ENCODE assay signal across 1 cellular context in genomic region chr3:14122301-14122700, GRCh38.
TF ChIP-seq lines count a peak whose summit lies in the region.

No MANE protein-coding gene starts in this region.

TF ChIP-seq in K562, 482 proteins besides CTCF, POLR2A, EP300 and RAD21:
- no peak for TF ChIP-seq TEAD1 (CRISPR knock-in tag; IDR thresholded peaks at IDR 0.05)
- TF ChIP-seq HDGF (IDR thresholded peaks at IDR 0.05) = no peak
- TF ChIP-seq RBM34 (IDR thresholded peaks at IDR 0.05; ENCODE audit: borderline replicate concordance, insufficient read depth, low read length) = no peak
- no peak for TF ChIP-seq CC2D1A (IDR thresholded peaks at IDR 0.05)
- TF ChIP-seq ZNF77 (CRISPR knock-in tag; IDR thresholded peaks at IDR 0.05) = no peak
- no peak for TF ChIP-seq ZBTB33 (CRISPR knock-in tag; IDR thresholded peaks at IDR 0.05)
- TF ChIP-seq HNRNPH1 (optimal IDR thresholded peaks at IDR 0.05; ENCODE audit: low read depth, low read length) = no peak
- no peak for TF ChIP-seq SP2 (IDR thresholded peaks at IDR 0.05; ENCODE audit: extremely low read depth, low read depth, low read length, poor library complexity, severe bottlenecking)
- no peak for TF ChIP-seq NFIC (IDR thresholded peaks at IDR 0.05)
- TF ChIP-seq ZNF507 (tag; conservative IDR thresholded peaks at IDR 0.05) = no peak
- TF ChIP-seq CCAR2 (IDR thresholded peaks at IDR 0.05; ENCODE audit: low read depth, low read length) = no peak
- no peak for TF ChIP-seq ZNF740 (CRISPR knock-in tag; IDR thresholded peaks at IDR 0.05)
- TF ChIP-seq ZNF740 (tag; IDR thresholded peaks at IDR 0.05) = no peak
- TF ChIP-seq ZC3H8 (IDR thresholded peaks at IDR 0.05) = no peak
- no peak for TF ChIP-seq ZBTB9 (CRISPR knock-in tag; IDR thresholded peaks at IDR 0.05)
TF ChIP-seq in K562: peak in this region for 0.
